ENCODE assay signal across 15 cellular contexts in genomic region chr14:92570863-92571262, GRCh38. TPM values are rescaled to one million over a fixed set of nuclear protein-coding genes. Genes with fewer than 3 reads are reported as not detected.
"Had no signal": no experiment of that assay in that cellular context is flagged by ENCODE, and none has a peak within 500 bp of the region (broad histone marks: within the 10 kb centered on the region; RNA-seq: fewer than 3 reads in every experiment).

No MANE protein-coding gene starts in this region.

- FAIRE-seq: pancreas had no signal

- H3K27ac ChIP-seq: adrenal gland, pancreas, SJCRH30, tibial nerve had no signal

- H3K4me3 ChIP-seq: adrenal gland, pancreas, SJCRH30, smooth muscle cell, tibial nerve had no signal

- H3K4me3 Mint-ChIP-seq: activated CD8-positive, alpha-beta memory T cell treated with anti-CD3 and anti-CD28 coated beads, Interleukin-2, amount 10 ng/mL, durations not matched to agents 7 days and 5 days; activated T-cell treated with anti-CD3 and anti-CD28 coated beads, Interleukin-2, amount 50 U/mL, for 72 hours; dendritic cell treated with granulocyte-macrophage colony-stimulating factor and Interleukin-4, amounts not matched to agents 40 ng/mL and 50 ng/mL, for 4 days; T-helper 2 cell treated with Interferon-gamma antibody and Interleukin-4, amounts not matched to agents 5 μg/mL and 100 μg/mL, for 36 hours had no signal

- H3K27me3 ChIP-seq: adrenal gland, pancreas, SJCRH30, tibial nerve had no signal

- ATAC-seq: activated CD4-positive, CD25-positive, alpha-beta regulatory T cell treated with anti-CD3 and anti-CD28 coated beads, Interleukin-2, amount 50 U/mL, for 24 hours; activated CD8-positive, alpha-beta memory T cell treated with anti-CD3 and anti-CD28 coated beads, Interleukin-2, amount 10 ng/mL, durations not matched to agents 7 days and 5 days; activated T-cell treated with anti-CD3 and anti-CD28 coated beads, Interleukin-2, amount 50 U/mL, for 72 hours; left cardiac atrium; pancreas had no signal

- H3K27me3 Mint-ChIP-seq: activated CD8-positive, alpha-beta memory T cell treated with anti-CD3 and anti-CD28 coated beads, Interleukin-2, amount 10 ng/mL, durations not matched to agents 7 days and 5 days; dendritic cell treated with granulocyte-macrophage colony-stimulating factor and Interleukin-4, amounts not matched to agents 40 ng/mL and 50 ng/mL, for 4 days had no signal

- H3K27ac Mint-ChIP-seq: activated T-cell treated with anti-CD3 and anti-CD28 coated beads, Interleukin-2, amount 50 U/mL, for 72 hours; dendritic cell treated with granulocyte-macrophage colony-stimulating factor and Interleukin-4, amounts not matched to agents 40 ng/mL and 50 ng/mL, for 4 days; T-helper 2 cell treated with Interferon-gamma antibody and Interleukin-4, amounts not matched to agents 5 μg/mL and 100 μg/mL, for 36 hours had no signal

- H3K36me3 ChIP-seq: pancreas, SJCRH30 had no signal

- H3K4me1 ChIP-seq: adrenal gland, pancreas, SJCRH30, tibial nerve had no signal

- H3K4me2 ChIP-seq: smooth muscle cell had no signal

- H3K9me3 ChIP-seq: pancreas, SJCRH30 had no signal

- DNase-seq: activated CD8-positive, alpha-beta memory T cell treated with anti-CD3 and anti-CD28 coated beads, Interleukin-2, amount 10 ng/mL, durations not matched to agents 7 days and 5 days; activated naive CD4-positive, alpha-beta T cell; activated T-cell treated with anti-CD3 and anti-CD28 coated beads, Interleukin-2, amount 50 U/mL, for 72 hours; adrenal gland; central memory CD4-positive, alpha-beta T cell; left cardiac atrium; pancreas; retina; SJCRH30; SW 1271 had no signal

RNA-seq across cellular contexts. Expression of gene RIN3, which starts 57.3 kb away (rescaled TPM):
- total RNA-seq: SJCRH30 had no signal
